ENCODE assay signal across 13 cellular contexts in the genomic region with DNA sequence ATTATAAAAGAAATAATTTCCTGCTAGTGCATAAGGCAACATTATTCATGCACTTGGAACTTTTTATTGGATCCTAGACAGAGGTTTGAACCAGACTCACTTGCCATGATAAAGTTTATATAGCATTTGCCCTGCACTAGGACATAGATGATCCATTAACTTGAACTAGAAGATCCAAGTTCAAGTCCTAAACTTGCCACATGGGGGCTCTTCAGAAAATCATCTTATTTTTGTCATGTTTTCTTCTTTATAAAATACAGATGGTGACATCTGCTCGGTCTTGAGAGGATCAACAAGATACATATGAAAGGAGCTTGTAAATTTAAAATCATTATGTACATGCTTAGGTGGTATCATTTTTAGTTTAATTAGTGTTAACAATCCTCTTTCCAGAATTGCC.
DNase-seq lines count a peak whose midpoint lies in the region; ATAC-seq and TF ChIP-seq lines count a peak whose summit lies in the region.
"Had no signal": no experiment of that assay in that cellular context is flagged by ENCODE, and none has a peak within 500 bp of the region (broad histone marks: within the 10 kb centered on the region; RNA-seq: fewer than 3 reads in every experiment).

No MANE protein-coding gene starts in this region.

- peak; percentile 48 for TF ChIP-seq CTCF in DND-41 (IDR thresholded peaks at IDR 0.05; ENCODE audit: borderline replicate concordance, extremely low read depth, low read length, poor library complexity, severe bottlenecking)
- no peak for TF ChIP-seq CTCF in CD8-positive, alpha-beta T cell (IDR thresholded peaks at IDR 0.05)

- H3K9ac ChIP-seq in DND-41 (ENCODE audit: low read depth, low read length) = no peak overlapping the region

- H3K36me3 Mint-ChIP-seq in CD8-positive, alpha-beta T cell = no peaks in the 10 kb centered on the region

- H4K20me1 ChIP-seq in DND-41 (ENCODE audit: insufficient read depth, low read length) = no peaks in the 10 kb centered on the region

- DNase-seq in DND-41 = no peak
- peak; percentile 31 for DNase-seq in HT-29 (ENCODE audit: low spot score)
- peak; percentile 19 for DNase-seq in RPMI8226
- DNase-seq in iris pigment epithelial cell (ENCODE audit: low read depth) = peak; percentile 12
- no peak for DNase-seq in CD8-positive, alpha-beta T cell
- DNase-seq in effector CD4-positive, alpha-beta T cell = no peak
- DNase-seq: activated T-cell treated with anti-CD3 and anti-CD28 coated beads, Interleukin-2, amount 50 U/mL, for 4 hours; kidney; NCI-H1436; sigmoid colon had no signal

- no peak overlapping the region for H3K4me3 ChIP-seq in DND-41 (ENCODE audit: low read depth in 1 of 2, low read length in 2 of 2)
- no peak overlapping the region for H3K4me3 ChIP-seq in CD8-positive, alpha-beta T cell (ENCODE audit: low read depth, low read length)
- H3K4me3 ChIP-seq: gastroesophageal sphincter, sigmoid colon had no signal

- peaks cover 25% of the 10 kb centered on the region for H3K4me1 ChIP-seq in DND-41 (ENCODE audit: insufficient read depth, low read length)
- H3K4me1 ChIP-seq in CD8-positive, alpha-beta T cell (ENCODE audit: insufficient read depth, low read length) = no peaks in the 10 kb centered on the region
- H3K4me1 ChIP-seq: gastroesophageal sphincter, sigmoid colon had no signal

- no peak overlapping the region for H2AFZ ChIP-seq in DND-41 (ENCODE audit: low read depth, low read length)

- H3K4me3 Mint-ChIP-seq in CD8-positive, alpha-beta T cell = no peak overlapping the region
- H3K4me3 Mint-ChIP-seq: activated T-cell treated with anti-CD3 and anti-CD28 coated beads, Interleukin-2, amount 50 U/mL, for 4 hours; dendritic cell treated with granulocyte-macrophage colony-stimulating factor and Interleukin-4, amounts not matched to agents 40 ng/mL and 50 ng/mL, for 4 days had no signal

- H3K27me3 Mint-ChIP-seq in CD8-positive, alpha-beta T cell (ENCODE audit: low read depth) = no peaks in the 10 kb centered on the region
- H3K27me3 Mint-ChIP-seq: dendritic cell treated with granulocyte-macrophage colony-stimulating factor and Interleukin-4, amounts not matched to agents 40 ng/mL and 50 ng/mL, for 4 days had no signal

- no peaks in the 10 kb centered on the region for H3K9me3 Mint-ChIP-seq in CD8-positive, alpha-beta T cell
- H3K9me3 Mint-ChIP-seq: activated T-cell treated with anti-CD3 and anti-CD28 coated beads, Interleukin-2, amount 50 U/mL, for 4 hours; dendritic cell treated with granulocyte-macrophage colony-stimulating factor and Interleukin-4, amounts not matched to agents 40 ng/mL and 50 ng/mL, for 4 days had no signal

- intact Hi-C loops in CD8-positive, alpha-beta T cell (cut with DNase I, micrococcal nuclease) = no loop called here

- no peaks in the 10 kb centered on the region for H3K36me3 ChIP-seq in DND-41 (ENCODE audit: insufficient read depth, low read length)
- H3K36me3 ChIP-seq in CD8-positive, alpha-beta T cell (ENCODE audit: insufficient read depth, low read length) = no peaks in the 10 kb centered on the region
- H3K36me3 ChIP-seq: gastroesophageal sphincter, sigmoid colon had no signal

- H3K4me2 ChIP-seq in DND-41 (ENCODE audit: insufficient read depth, low read length) = no peak overlapping the region

- H3K4me1 Mint-ChIP-seq in CD8-positive, alpha-beta T cell (ENCODE audit: low read depth) = no peaks in the 10 kb centered on the region

- H3K27ac Mint-ChIP-seq in CD8-positive, alpha-beta T cell = no peak overlapping the region
- H3K27ac Mint-ChIP-seq: dendritic cell treated with granulocyte-macrophage colony-stimulating factor and Interleukin-4, amounts not matched to agents 40 ng/mL and 50 ng/mL, for 4 days had no signal

- no peak for ATAC-seq in DND-41 (ENCODE audit: insufficient read depth, low read depth)
- no peak for ATAC-seq in CD8-positive, alpha-beta T cell
- ATAC-seq in HG03135 (IDR thresholded peaks at IDR 0.05; ENCODE audit: unreplicated experiment) = no peak
- ATAC-seq: activated T-cell treated with anti-CD3 and anti-CD28 coated beads, Interleukin-2, amount 50 U/mL, for 4 hours; gastroesophageal sphincter had no signal

- H3K79me2 ChIP-seq in DND-41 (ENCODE audit: insufficient read depth, low read length) = no peaks in the 10 kb centered on the region

- CTCF ChIA-PET in CD8-positive, alpha-beta T cell (lab: Charles Lee) = no interaction called here

- H3K27ac ChIP-seq in DND-41 (ENCODE audit: low read length) = no peak overlapping the region
- no peak overlapping the region for H3K27ac ChIP-seq in CD8-positive, alpha-beta T cell (ENCODE audit: low read depth, low read length)
- H3K27ac ChIP-seq: gastroesophageal sphincter, sigmoid colon had no signal

- H3K27me3 ChIP-seq in DND-41 (ENCODE audit: insufficient read depth, low read length, poor library complexity) = no peaks in the 10 kb centered on the region
- no peaks in the 10 kb centered on the region for H3K27me3 ChIP-seq in CD8-positive, alpha-beta T cell (ENCODE audit: insufficient read depth, low read length)
- H3K27me3 ChIP-seq: gastroesophageal sphincter had no signal

- POLR2A ChIA-PET in CD8-positive, alpha-beta T cell (lab: Charles Lee) = no interaction called here

- H3K9me3 ChIP-seq in DND-41 (ENCODE audit: insufficient read depth, low read length, severe bottlenecking) = no peaks in the 10 kb centered on the region
- no peaks in the 10 kb centered on the region for H3K9me3 ChIP-seq in CD8-positive, alpha-beta T cell (ENCODE audit: low read length)
- H3K9me3 ChIP-seq: gastroesophageal sphincter, sigmoid colon had no signal

Comparison
In these comparisons a context has a peak if more than half of its experiments do, and no peak if none do; other contexts are left out.
1. DNase-seq: peak in HT-29 (single experiment), RPMI8226 (single experiment) and iris pigment epithelial cell (single experiment); none in DND-41 (single experiment), CD8-positive, alpha-beta T cell (0 of 7) and effector CD4-positive, alpha-beta T cell (single experiment).